Comparison of ENCODE assay signal across 8 cellular contexts in the genomic region with DNA sequence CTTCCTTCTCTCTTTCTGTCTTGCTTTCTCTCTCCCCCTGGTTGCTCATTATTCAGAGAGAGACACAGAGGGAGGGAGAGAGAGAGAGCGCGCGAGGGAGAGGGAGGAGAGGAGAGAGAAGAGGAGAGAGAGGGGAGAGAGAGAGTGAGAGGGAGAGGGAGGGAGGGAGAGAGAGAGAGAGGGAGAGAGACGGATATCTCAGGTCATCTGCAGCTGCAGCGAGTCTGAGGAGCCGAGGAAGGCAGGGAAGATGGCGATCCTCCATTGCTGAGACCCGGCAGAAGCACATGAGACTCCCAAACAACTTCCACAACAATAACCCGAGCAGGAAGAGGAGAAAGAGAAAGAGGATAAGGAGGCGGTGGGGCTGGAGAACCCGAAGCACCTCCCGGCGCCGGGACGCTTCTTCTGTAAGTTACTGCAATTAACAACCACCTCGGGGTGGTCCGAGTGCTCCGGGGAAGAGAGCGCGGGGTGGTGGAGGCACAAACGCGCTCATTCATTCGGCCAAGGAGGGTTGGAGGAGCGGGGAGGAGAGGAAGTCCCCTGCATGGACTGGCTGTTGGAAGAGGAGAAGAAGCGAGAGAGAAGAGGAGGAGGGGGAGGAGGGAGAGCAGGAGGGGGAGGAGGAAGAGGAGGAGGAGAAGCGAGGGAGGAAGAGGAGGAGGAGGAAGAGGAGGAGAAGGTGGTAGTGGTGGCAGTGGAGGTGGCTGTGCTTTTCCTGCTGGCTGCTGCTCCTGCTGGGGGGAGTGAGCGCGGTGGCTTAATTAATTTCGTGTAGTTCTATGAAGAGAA. TPM values are rescaled to one million over a fixed set of nuclear protein-coding genes. Genes with fewer than 3 reads are reported as not detected.
DNase-seq lines count a peak whose midpoint lies in the region; ATAC-seq and TF ChIP-seq lines count a peak whose summit lies in the region.

A gene with protein sequence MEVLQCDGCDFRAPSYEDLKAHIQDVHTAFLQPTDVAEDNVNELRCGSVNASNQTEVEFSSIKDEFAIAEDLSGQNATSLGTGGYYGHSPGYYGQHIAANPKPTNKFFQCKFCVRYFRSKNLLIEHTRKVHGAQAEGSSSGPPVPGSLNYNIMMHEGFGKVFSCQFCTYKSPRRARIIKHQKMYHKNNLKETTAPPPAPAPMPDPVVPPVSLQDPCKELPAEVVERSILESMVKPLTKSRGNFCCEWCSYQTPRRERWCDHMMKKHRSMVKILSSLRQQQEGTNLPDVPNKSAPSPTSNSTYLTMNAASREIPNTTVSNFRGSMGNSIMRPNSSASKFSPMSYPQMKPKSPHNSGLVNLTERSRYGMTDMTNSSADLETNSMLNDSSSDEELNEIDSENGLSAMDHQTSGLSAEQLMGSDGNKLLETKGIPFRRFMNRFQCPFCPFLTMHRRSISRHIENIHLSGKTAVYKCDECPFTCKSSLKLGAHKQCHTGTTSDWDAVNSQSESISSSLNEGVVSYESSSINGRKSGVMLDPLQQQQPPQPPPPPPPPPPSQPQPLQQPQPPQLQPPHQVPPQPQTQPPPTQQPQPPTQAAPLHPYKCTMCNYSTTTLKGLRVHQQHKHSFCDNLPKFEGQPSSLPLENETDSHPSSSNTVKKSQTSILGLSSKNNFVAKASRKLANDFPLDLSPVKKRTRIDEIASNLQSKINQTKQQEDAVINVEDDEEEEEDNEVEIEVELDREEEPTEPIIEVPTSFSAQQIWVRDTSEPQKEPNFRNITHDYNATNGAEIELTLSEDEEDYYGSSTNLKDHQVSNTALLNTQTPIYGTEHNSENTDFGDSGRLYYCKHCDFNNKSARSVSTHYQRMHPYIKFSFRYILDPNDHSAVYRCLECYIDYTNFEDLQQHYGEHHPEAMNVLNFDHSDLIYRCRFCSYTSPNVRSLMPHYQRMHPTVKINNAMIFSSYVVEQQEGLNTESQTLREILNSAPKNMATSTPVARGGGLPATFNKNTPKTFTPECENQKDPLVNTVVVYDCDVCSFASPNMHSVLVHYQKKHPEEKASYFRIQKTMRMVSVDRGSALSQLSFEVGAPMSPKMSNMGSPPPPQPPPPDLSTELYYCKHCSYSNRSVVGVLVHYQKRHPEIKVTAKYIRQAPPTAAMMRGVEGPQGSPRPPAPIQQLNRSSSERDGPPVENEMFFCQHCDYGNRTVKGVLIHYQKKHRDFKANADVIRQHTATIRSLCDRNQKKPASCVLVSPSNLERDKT (N-terminal part only) (plus strand): TSS at position 221 of the 795 bp plus-strand sequence. CDS start 60,218 bp downstream, outside the sequence.

- no peak within 1 kb of the TSS for H2AFZ ChIP-seq in GM23338

- peaks cover 45% of the 10 kb centered on the region for H3K4me1 ChIP-seq in GM23338 (ENCODE audit: insufficient read depth)
- peaks cover 22% of the 10 kb centered on the region for H3K4me1 ChIP-seq in Panc1 (ENCODE audit: control insufficient read depth, insufficient read depth, low read length)

- no TSS peak for BruUV-seq in Panc1 (replicated peaks; lab: Mats Ljungman, UMichigan)

- H3K27me3 ChIP-seq in GM23338 (ENCODE audit: insufficient read depth) (no peaks in the 10 kb centered on the region), Panc1 (ENCODE audit: control insufficient read depth, insufficient read depth, low read length) (no peaks in the 10 kb centered on the region)

- H3K4me3 ChIP-seq in GM23338 (peak within 1 kb of the TSS; percentile 87), Panc1 (ENCODE audit: low read depth in 2 of 2, low read length in 2 of 2) (peak within 1 kb of the TSS; percentile 82 to 90), coronary artery (peak within 1 kb of the TSS; percentile 86)

- CTCF ChIA-PET in Panc1 (lab: Charles Lee), result no interaction called here

- no peak for TF ChIP-seq CTCF in GM23338 (conservative IDR thresholded peaks at IDR 0.05; ENCODE audit: low read depth in 2 of 2)
- no peak for TF ChIP-seq CTCF in Panc1 (IDR thresholded peaks at IDR 0.05)
- peak; percentile 98 for TF ChIP-seq CTCF in coronary artery (IDR thresholded peaks at IDR 0.05)

- H3F3A ChIP-seq in GM23338 (replicated peaks; ENCODE audit: low read depth), result peaks cover 4% of the 10 kb centered on the region; the same call in 1 of the 2 replicates

- no peaks in the 10 kb centered on the region; the same call in none of the 3 replicates for H3K9me3 Mint-ChIP-seq in GM23338
- H3K9me3 Mint-ChIP-seq in stimulated activated naive CD8-positive, alpha-beta T cell treated with anti-CD3 and anti-CD28 coated beads, Interleukin-15, Interleukin-2, amounts not matched to agents 100 ng/mL and 50 ng/mL, for 24 hours, result no peaks in the 10 kb centered on the region

- H3K36me3 Mint-ChIP-seq in GM23338 (ENCODE audit: low read depth), result peaks cover 55% of the 10 kb centered on the region
- H3K36me3 Mint-ChIP-seq in stimulated activated naive CD8-positive, alpha-beta T cell treated with anti-CD3 and anti-CD28 coated beads, Interleukin-15, Interleukin-2, amounts not matched to agents 100 ng/mL and 50 ng/mL, for 24 hours (ENCODE audit: low read depth), result no peaks in the 10 kb centered on the region

- peak; percentile 14 for ATAC-seq in GM23338
- peak; percentile 19 for ATAC-seq in Panc1
- no peak for ATAC-seq in HG02588 (IDR thresholded peaks at IDR 0.05; ENCODE audit: unreplicated experiment)

- DNase-seq in AG08396 (ENCODE audit: low spot score) (peak; percentile 48), GM23338 (ENCODE audit: low spot score) (peak; percentile 81), Panc1 (ENCODE audit: low read depth, low spot score) (no peak), coronary artery (ENCODE audit: low spot score) (peak; percentile 72), left kidney (ENCODE audit: low read depth, low spot score) (peak; percentile 93)
- DNase-seq in stimulated activated CD4-positive, alpha-beta T cell treated with anti-CD3 and anti-CD28 coated beads, Interleukin-1b, Interleukin-23, amount 100 ng/mL, for 48 hours, result no peak

- in situ Hi-C loops in Panc1 (cut with HindIII; ENCODE audit: low pct_unique_long_range_greater_than_20kb, low sequenced_read_pairs), result no loop called here

- H3K27me3 Mint-ChIP-seq in GM23338 (ENCODE audit: insufficient read depth, low read depth, poor library complexity), result peaks cover 25% of the 10 kb centered on the region
- H3K27me3 Mint-ChIP-seq in stimulated activated naive CD8-positive, alpha-beta T cell treated with anti-CD3 and anti-CD28 coated beads, Interleukin-15, Interleukin-2, amounts not matched to agents 100 ng/mL and 50 ng/mL, for 24 hours, result peaks cover 82% of the 10 kb centered on the region

- H4K20me1 ChIP-seq in GM23338 (replicated peaks; ENCODE audit: insufficient read depth), result no peaks in the 10 kb centered on the region; the same call in 1 of the 2 replicates

- no peaks in the 10 kb centered on the region for H3K9me2 ChIP-seq in GM23338 (ENCODE audit: insufficient read depth)

- H3K4me1 Mint-ChIP-seq in GM23338, result peaks cover 46% of the 10 kb centered on the region
- peaks cover 39% of the 10 kb centered on the region for H3K4me1 Mint-ChIP-seq in stimulated activated naive CD8-positive, alpha-beta T cell treated with anti-CD3 and anti-CD28 coated beads, Interleukin-15, Interleukin-2, amounts not matched to agents 100 ng/mL and 50 ng/mL, for 24 hours (ENCODE audit: low read depth)

- intact Hi-C loops in Panc1 (cut with micrococcal nuclease; ENCODE audit: unreplicated experiment), result loop anchor here (10.0 kb wide), 1 partner anchor 312 kb away; no protein-coding TSS in a partner anchor

- peak within 1 kb of the TSS; percentile 96 for H3K27ac Mint-ChIP-seq in GM23338
- no peak within 1 kb of the TSS for H3K27ac Mint-ChIP-seq in stimulated activated naive CD8-positive, alpha-beta T cell treated with anti-CD3 and anti-CD28 coated beads, Interleukin-15, Interleukin-2, amounts not matched to agents 100 ng/mL and 50 ng/mL, for 24 hours

- H3K36me3 ChIP-seq in GM23338 (ENCODE audit: insufficient read depth), result no peaks in the 10 kb centered on the region
- H3K36me3 ChIP-seq in Panc1 (ENCODE audit: control insufficient read depth, insufficient read depth, low read length), result peaks cover 2% of the 10 kb centered on the region; the same call in 1 of the 2 replicates

- no peaks in the 10 kb centered on the region for H3K9me3 ChIP-seq in Panc1 (ENCODE audit: control insufficient read depth, insufficient read depth, low read depth, low read length)

- H3K79me2 ChIP-seq in GM23338 (replicated peaks; ENCODE audit: insufficient read depth), result peaks cover 75% of the 10 kb centered on the region

- H3K4me2 ChIP-seq in GM23338, result peak within 1 kb of the TSS; percentile 94

- POLR2A ChIA-PET in Panc1 (lab: Charles Lee), result interaction anchor here (0.7 kb wide), 1 partner anchor 25 kb away, joined by 4 read pairs; no protein-coding TSS in a partner anchor

- H3K4me3 Mint-ChIP-seq in GM23338, result peak within 1 kb of the TSS; percentile 95
- H3K4me3 Mint-ChIP-seq in stimulated activated naive CD8-positive, alpha-beta T cell treated with anti-CD3 and anti-CD28 coated beads, Interleukin-15, Interleukin-2, amounts not matched to agents 100 ng/mL and 50 ng/mL, for 24 hours, result peak within 1 kb of the TSS; percentile 84

- H3K27ac ChIP-seq in GM23338 (ENCODE audit: low read depth), result peak within 1 kb of the TSS; percentile 98
- peak within 1 kb of the TSS; percentile 86 for H3K27ac ChIP-seq in Panc1 (ENCODE audit: low read length)
- peak within 1 kb of the TSS; percentile 57 to 90 for H3K27ac ChIP-seq in coronary artery

TF ChIP-seq in GM23338, 12 proteins besides CTCF, POLR2A, EP300 and RAD21:
- TF ChIP-seq EZH2phosphoT487 (IDR thresholded peaks at IDR 0.05; ENCODE audit: unreplicated experiment), result no peak
- TF ChIP-seq CREB1 (CRISPR knock-in tag; IDR thresholded peaks at IDR 0.05; ENCODE audit: low read depth), result 0 out of 2 replicates have a peak, but pooled peaks have one; percentile 13
- 0 out of 2 replicates have a peak, but pooled peaks have one; percentile 29 for TF ChIP-seq POLR2AphosphoS5 (IDR thresholded peaks at IDR 0.05; ENCODE audit: low read depth)

RNA-seq across cellular contexts. Expression of the gene that starts here (rescaled TPM):
- total RNA-seq in GM23338 (2014; rRNA removed; shearing (Covaris generic)), result 87.8 and 101 TPM in 2 replicates
- 31.1 and 40.0 TPM in 2 replicates for polyA plus RNA-seq in GM23338 (2016; fragmentation: Nextera tagmentation; extraction: Ambion mirVana)
- 34.8 TPM for total RNA-seq in Panc1 (2021; ENCODE audit: unreplicated experiment)
- 7.4 TPM for polyA plus RNA-seq in Panc1 (2012; ENCODE audit: insufficient read length)

Comparison
In these comparisons a context has a peak if more than half of its experiments do, and no peak if none do; other contexts are left out.
1. DNase-seq: peak in AG08396 (single experiment), GM23338 (single experiment), coronary artery (single experiment) and left kidney (single experiment); none in Panc1 (single experiment) and stimulated activated CD4-positive, alpha-beta T cell treated with anti-CD3 and anti-CD28 coated beads, Interleukin-1b, Interleukin-23, amount 100 ng/mL, for 48 hours (single experiment).
2. Peak in every context shown above with its lines, with median percentiles within 50 percentile points of each other: H3K27ac ChIP-seq and H3K4me3 ChIP-seq.